In genomic region chr1:171468120-171468790, GRCh38 we compare ENCODE assay signal across 13 cellular contexts. TPM values are rescaled to one million over a fixed set of nuclear protein-coding genes. Genes with fewer than 3 reads are reported as not detected.
DNase-seq lines count a peak whose midpoint lies in the region; ATAC-seq and TF ChIP-seq lines count a peak whose summit lies in the region.
"Had no signal": no experiment of that assay in that cellular context is flagged by ENCODE, and none has a peak within 500 bp of the region (broad histone marks: within the 10 kb centered on the region; RNA-seq: fewer than 3 reads in every experiment).

No MANE protein-coding gene starts in this region.

- H3K36me3 ChIP-seq in brain microvascular endothelial cell (replicated peaks), result no peaks in the 10 kb centered on the region
- H3K36me3 ChIP-seq: heart left ventricle, sigmoid colon, upper lobe of left lung had no signal

- in situ Hi-C loops in brain microvascular endothelial cell (cut with HindIII; ENCODE audit: low pct_ligation_motif_present, low sequenced_read_pairs), result no loop called here

- no peak for ATAC-seq in activated CD8-positive, alpha-beta memory T cell treated with anti-CD3 and anti-CD28 coated beads, Interleukin-2, amount 10 ng/mL, durations not matched to agents 7 days and 5 days
- ATAC-seq in HG03095 (IDR thresholded peaks at IDR 0.05; ENCODE audit: unreplicated experiment), result peak; percentile 67
- peak; percentile 84 for ATAC-seq in stimulated activated naive CD8-positive, alpha-beta T cell treated with anti-CD3 and anti-CD28 coated beads, Interleukin-15, amount 100 ng/mL, for 72 hours

- TF ChIP-seq CTCF in brain microvascular endothelial cell (IDR thresholded peaks at IDR 0.05; ENCODE audit: low read depth, low read length, missing control alignments), result no peak

- H3K27ac ChIP-seq in brain microvascular endothelial cell, result peak overlapping the region; percentile 46
- H3K27ac ChIP-seq: sigmoid colon, upper lobe of left lung had no signal

- H3K4me1 Mint-ChIP-seq in activated CD8-positive, alpha-beta memory T cell treated with anti-CD3 and anti-CD28 coated beads, Interleukin-2, amount 10 ng/mL, durations not matched to agents 7 days and 5 days, result no peaks in the 10 kb centered on the region
- no peaks in the 10 kb centered on the region for H3K4me1 Mint-ChIP-seq in stimulated activated naive CD8-positive, alpha-beta T cell treated with anti-CD3 and anti-CD28 coated beads, Interleukin-15, amount 100 ng/mL, for 72 hours
- no peaks in the 10 kb centered on the region for H3K4me1 Mint-ChIP-seq in T-helper 2 cell treated with Interferon-gamma antibody and Interleukin-4, amounts not matched to agents 5 μg/mL and 100 μg/mL, for 36 hours (ENCODE audit: low read depth)

- H3K4me3 ChIP-seq in brain microvascular endothelial cell (ENCODE audit: low read depth, low read length), result no peak overlapping the region
- H3K4me3 ChIP-seq: heart left ventricle, sigmoid colon, upper lobe of left lung had no signal

- H3K27me3 ChIP-seq in brain microvascular endothelial cell (replicated peaks), result no peaks in the 10 kb centered on the region
- H3K27me3 ChIP-seq: heart left ventricle, sigmoid colon, upper lobe of left lung had no signal

- H3K27me3 Mint-ChIP-seq in activated CD8-positive, alpha-beta memory T cell treated with anti-CD3 and anti-CD28 coated beads, Interleukin-2, amount 10 ng/mL, durations not matched to agents 7 days and 5 days, result peaks cover 7% of the 10 kb centered on the region
- no peaks in the 10 kb centered on the region for H3K27me3 Mint-ChIP-seq in stimulated activated naive CD8-positive, alpha-beta T cell treated with anti-CD3 and anti-CD28 coated beads, Interleukin-15, amount 100 ng/mL, for 72 hours
- no peaks in the 10 kb centered on the region for H3K27me3 Mint-ChIP-seq in T-helper 2 cell treated with Interferon-gamma antibody and Interleukin-4, amounts not matched to agents 5 μg/mL and 100 μg/mL, for 36 hours (ENCODE audit: low read depth)

- peak; percentile 30 for DNase-seq in activated CD8-positive, alpha-beta memory T cell treated with anti-CD3 and anti-CD28 coated beads, Interleukin-2, amount 50 U/mL, for 48 hours
- no peak for DNase-seq in activated CD8-positive, alpha-beta memory T cell treated with anti-CD3 and anti-CD28 coated beads, Interleukin-2, amount 10 ng/mL, durations not matched to agents 7 days and 5 days
- DNase-seq in brain microvascular endothelial cell (peak; percentile 11), NCI-H510A (lab: John Stamatoyannopoulos, UW) (no peak), DMS 273 treated with DMSO at 0.1 percent for 48 hours (lab: John Stamatoyannopoulos, UW) (no peak)
- no peak for DNase-seq in stimulated activated naive CD8-positive, alpha-beta T cell treated with anti-CD3 and anti-CD28 coated beads, Interleukin-15, amount 100 ng/mL, for 72 hours
- DNase-seq in T-helper 2 cell treated with Interferon-gamma antibody and Interleukin-4, amounts not matched to agents 5 μg/mL and 100 μg/mL, for 36 hours (ENCODE audit: low spot score), result no peak
- DNase-seq: activated T-cell treated with anti-CD3 and anti-CD28 coated beads, Interleukin-2, amount 50 U/mL, for 72 hours; heart left ventricle; NCI-H524; sigmoid colon; upper lobe of left lung had no signal

- no peaks in the 10 kb centered on the region for H3K36me3 Mint-ChIP-seq in activated CD8-positive, alpha-beta memory T cell treated with anti-CD3 and anti-CD28 coated beads, Interleukin-2, amount 10 ng/mL, durations not matched to agents 7 days and 5 days
- H3K36me3 Mint-ChIP-seq in T-helper 2 cell treated with Interferon-gamma antibody and Interleukin-4, amounts not matched to agents 5 μg/mL and 100 μg/mL, for 36 hours (ENCODE audit: low read depth), result no peaks in the 10 kb centered on the region

- H3K4me3 Mint-ChIP-seq in activated CD8-positive, alpha-beta memory T cell treated with anti-CD3 and anti-CD28 coated beads, Interleukin-2, amount 10 ng/mL, durations not matched to agents 7 days and 5 days, result no peak overlapping the region
- no peak overlapping the region for H3K4me3 Mint-ChIP-seq in stimulated activated naive CD8-positive, alpha-beta T cell treated with anti-CD3 and anti-CD28 coated beads, Interleukin-15, amount 100 ng/mL, for 72 hours
- no peak overlapping the region for H3K4me3 Mint-ChIP-seq in T-helper 2 cell treated with Interferon-gamma antibody and Interleukin-4, amounts not matched to agents 5 μg/mL and 100 μg/mL, for 36 hours
- H3K4me3 Mint-ChIP-seq: activated T-cell treated with anti-CD3 and anti-CD28 coated beads, Interleukin-2, amount 50 U/mL, for 72 hours had no signal

- no peak overlapping the region for H3K27ac Mint-ChIP-seq in activated CD8-positive, alpha-beta memory T cell treated with anti-CD3 and anti-CD28 coated beads, Interleukin-2, amount 10 ng/mL, durations not matched to agents 7 days and 5 days
- no peak overlapping the region for H3K27ac Mint-ChIP-seq in stimulated activated naive CD8-positive, alpha-beta T cell treated with anti-CD3 and anti-CD28 coated beads, Interleukin-15, amount 100 ng/mL, for 72 hours
- H3K27ac Mint-ChIP-seq in T-helper 2 cell treated with Interferon-gamma antibody and Interleukin-4, amounts not matched to agents 5 μg/mL and 100 μg/mL, for 36 hours, result no peak overlapping the region
- H3K27ac Mint-ChIP-seq: activated T-cell treated with anti-CD3 and anti-CD28 coated beads, Interleukin-2, amount 50 U/mL, for 72 hours had no signal

- no peaks in the 10 kb centered on the region for H3K9me3 Mint-ChIP-seq in activated CD8-positive, alpha-beta memory T cell treated with anti-CD3 and anti-CD28 coated beads, Interleukin-2, amount 10 ng/mL, durations not matched to agents 7 days and 5 days (ENCODE audit: low read depth)
- H3K9me3 Mint-ChIP-seq in stimulated activated naive CD8-positive, alpha-beta T cell treated with anti-CD3 and anti-CD28 coated beads, Interleukin-15, amount 100 ng/mL, for 72 hours, result no peaks in the 10 kb centered on the region
- H3K9me3 Mint-ChIP-seq in T-helper 2 cell treated with Interferon-gamma antibody and Interleukin-4, amounts not matched to agents 5 μg/mL and 100 μg/mL, for 36 hours, result no peaks in the 10 kb centered on the region
- H3K9me3 Mint-ChIP-seq: activated T-cell treated with anti-CD3 and anti-CD28 coated beads, Interleukin-2, amount 50 U/mL, for 72 hours had no signal

- CTCF ChIA-PET in activated CD8-positive, alpha-beta memory T cell treated with anti-CD3 and anti-CD28 coated beads, Interleukin-2, amount 10 ng/mL, durations not matched to agents 7 days and 5 days (lab: Charles Lee), result interaction anchor here (0.7 kb wide), 1 partner anchor 995 kb away, joined by 3 read pairs; no protein-coding TSS in a partner anchor

RNA-seq across cellular contexts. Expression of gene PRRC2C, which starts 17.1 kb away (rescaled TPM):
- total RNA-seq in activated CD8-positive, alpha-beta memory T cell treated with anti-CD3 and anti-CD28 coated beads, Interleukin-2, amount 10 ng/mL, durations not matched to agents 7 days and 5 days, result 100 to 1,000 TPM; 225 to 244 TPM

Comparison
In these comparisons a context has a peak if more than half of its experiments do, and no peak if none do; other contexts are left out.
1. DNase-seq: peak in activated CD8-positive, alpha-beta memory T cell treated with anti-CD3 and anti-CD28 coated beads, Interleukin-2, amount 50 U/mL, for 48 hours (single experiment) and brain microvascular endothelial cell (single experiment); none in activated CD8-positive, alpha-beta memory T cell treated with anti-CD3 and anti-CD28 coated beads, Interleukin-2, amount 10 ng/mL, durations not matched to agents 7 days and 5 days (single experiment), stimulated activated naive CD8-positive, alpha-beta T cell treated with anti-CD3 and anti-CD28 coated beads, Interleukin-15, amount 100 ng/mL, for 72 hours (0 of 2), NCI-H510A (single experiment), DMS 273 treated with DMSO at 0.1 percent for 48 hours (single experiment) and T-helper 2 cell treated with Interferon-gamma antibody and Interleukin-4, amounts not matched to agents 5 μg/mL and 100 μg/mL, for 36 hours (single experiment).